ENCODE assay signal across 1 cellular context in genomic region chr18:50315100-50315871, GRCh38.
TF ChIP-seq lines count a peak whose summit lies in the region.

No MANE protein-coding gene starts in this region.

TF ChIP-seq in HepG2, 621 proteins besides CTCF, POLR2A, EP300 and RAD21:
- TF ChIP-seq GTF2F1 (IDR thresholded peaks at IDR 0.05; ENCODE audit: low read length): no peak
- TF ChIP-seq CREB1 (IDR thresholded peaks at IDR 0.05): peak; percentile 78
- TF ChIP-seq CREB1 (CRISPR knock-in tag; IDR thresholded peaks at IDR 0.05): no peak
